ENCODE assay signal across 29 cellular contexts in the genomic region with DNA sequence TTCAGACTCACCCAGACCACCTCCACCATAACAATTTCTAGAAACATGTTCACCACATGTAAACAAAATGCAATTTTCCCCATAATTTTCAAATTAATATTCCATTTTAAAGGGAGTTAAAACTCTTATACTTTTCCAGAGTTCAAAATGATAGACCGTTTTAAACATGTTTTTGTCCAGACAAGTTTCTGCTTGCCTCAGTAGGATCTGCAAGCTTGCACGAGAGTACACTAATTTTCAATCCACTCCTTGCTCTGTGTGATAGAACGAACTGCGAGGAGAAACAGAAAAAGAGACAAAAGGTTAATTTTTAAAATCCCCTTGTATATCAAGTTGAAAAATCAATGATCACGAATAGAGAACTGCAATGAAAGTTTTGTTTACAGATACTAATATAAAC. TPM values are rescaled to one million over a fixed set of nuclear protein-coding genes. Genes with fewer than 3 reads are reported as not detected.
"Had no signal": no experiment of that assay in that cellular context is flagged by ENCODE, and none has a peak within 500 bp of the region (broad histone marks: within the 10 kb centered on the region; RNA-seq: fewer than 3 reads in every experiment).

No MANE protein-coding gene starts in this region.

- H3K4me1 ChIP-seq: prostate gland had no signal

- H3K9me3 ChIP-seq: colonic mucosa, gastroesophageal sphincter, prostate gland, spleen, thoracic aorta, transverse colon had no signal

- H3K4me3 Mint-ChIP-seq: immature natural killer cell; naive thymus-derived CD4-positive, alpha-beta T cell; nephron progenitor cell; stimulated activated naive B cell treated with anti-CD40 and anti-IgM and Interleukin-4, amounts not matched to agents 10 μg/mL and 1 μg/mL and 100 μg/mL, for 72 hours; stimulated activated naive CD8-positive, alpha-beta T cell treated with anti-CD3 and anti-CD28 coated beads, Interleukin-15, amount 100 ng/mL, for 72 hours had no signal

- H2AFZ ChIP-seq: parathyroid adenoma had no signal

- H3K27ac Mint-ChIP-seq: immature natural killer cell; naive thymus-derived CD4-positive, alpha-beta T cell; nephron progenitor cell; stimulated activated naive B cell treated with anti-CD40 and anti-IgM and Interleukin-4, amounts not matched to agents 10 μg/mL and 1 μg/mL and 100 μg/mL, for 72 hours had no signal

- H3K9ac ChIP-seq: parathyroid adenoma had no signal

- H3K27me3 Mint-ChIP-seq: naive thymus-derived CD4-positive, alpha-beta T cell; stimulated activated naive B cell treated with anti-CD40 and anti-IgM and Interleukin-4, amounts not matched to agents 10 μg/mL and 1 μg/mL and 100 μg/mL, for 72 hours; stimulated activated naive CD8-positive, alpha-beta T cell treated with anti-CD3 and anti-CD28 coated beads, Interleukin-15, amount 100 ng/mL, for 72 hours had no signal

- FAIRE-seq: kidney had no signal

- H3K27ac ChIP-seq: colonic mucosa, gastroesophageal sphincter, parathyroid adenoma, prostate gland, spleen, thoracic aorta, transverse colon had no signal

- ATAC-seq: esophagus mucosa; gastroesophageal sphincter; left cardiac atrium; left ventricle myocardium superior; naive thymus-derived CD4-positive, alpha-beta T cell; sciatic nerve; stimulated activated naive B cell treated with anti-CD40 and anti-IgM and Interleukin-4, amounts not matched to agents 10 μg/mL and 1 μg/mL and 100 μg/mL, for 72 hours; stimulated activated naive CD8-positive, alpha-beta T cell treated with anti-CD3 and anti-CD28 coated beads, Interleukin-15, amount 100 ng/mL, for 72 hours had no signal

- DNase-seq: colonic mucosa; dermis blood vessel endothelial cell; glutamatergic neuron; immature natural killer cell; kidney; left cardiac atrium; left ventricle myocardium superior; mesendoderm; naive thymus-derived CD4-positive, alpha-beta T cell; nephron progenitor cell; spleen; stimulated activated CD4-positive, alpha-beta T cell treated with anti-CD3 and anti-CD28 coated beads, Interleukin-15, amount 100 ng/mL, for 24 hours; stimulated activated CD4-positive, alpha-beta T cell treated with anti-CD3 and anti-CD28 coated beads, Interleukin-1b, Interleukin-23, amount 100 ng/mL, for 48 hours; stimulated activated CD4-positive, alpha-beta T cell treated with anti-CD3 and anti-CD28 coated beads, Interleukin-4, amount 100 ng/mL, for 24 hours; stimulated activated naive B cell treated with anti-CD40 and anti-IgM and Interleukin-4, amounts not matched to agents 10 μg/mL and 1 μg/mL and 100 μg/mL, for 72 hours; stimulated activated naive CD8-positive, alpha-beta T cell treated with anti-CD3 and anti-CD28 coated beads, Interleukin-15, amount 100 ng/mL, for 72 hours; transverse colon had no signal

- H3K4me3 ChIP-seq: colonic mucosa, gastroesophageal sphincter, lung, prostate gland, spleen, thoracic aorta, transverse colon had no signal

- H3K27me3 ChIP-seq: colonic mucosa, gastroesophageal sphincter, spleen, transverse colon had no signal

- H3K9me3 Mint-ChIP-seq: naive thymus-derived CD4-positive, alpha-beta T cell; nephron progenitor cell; stimulated activated naive B cell treated with anti-CD40 and anti-IgM and Interleukin-4, amounts not matched to agents 10 μg/mL and 1 μg/mL and 100 μg/mL, for 72 hours; stimulated activated naive CD8-positive, alpha-beta T cell treated with anti-CD3 and anti-CD28 coated beads, Interleukin-15, amount 100 ng/mL, for 72 hours had no signal

- H3K36me3 ChIP-seq: colonic mucosa, prostate gland had no signal

RNA-seq across cellular contexts. Expression of a gene that starts 37.9 kb away (rescaled TPM):
- total RNA-seq: dermis blood vessel endothelial cell; esophagus mucosa; fibroblast of villous mesenchyme; gastroesophageal sphincter; left ventricle myocardium superior; mononuclear cell; naive thymus-derived CD4-positive, alpha-beta T cell; sciatic nerve; spleen; subcutaneous adipose tissue; thoracic aorta; transverse colon; urinary bladder had no signal
- polyA plus RNA-seq: immature natural killer cell; naive thymus-derived CD4-positive, alpha-beta T cell; spleen; urinary bladder had no signal

RNA-seq across cellular contexts. Expression of a gene that starts 40.6 kb away (rescaled TPM):
- total RNA-seq: dermis blood vessel endothelial cell, esophagus mucosa, fibroblast of villous mesenchyme, left cardiac atrium, left ventricle myocardium superior, skeletal muscle tissue had no signal
- polyA plus RNA-seq: immature natural killer cell had no signal
